17 cellular contexts compared by ENCODE assay signal in the genomic region with DNA sequence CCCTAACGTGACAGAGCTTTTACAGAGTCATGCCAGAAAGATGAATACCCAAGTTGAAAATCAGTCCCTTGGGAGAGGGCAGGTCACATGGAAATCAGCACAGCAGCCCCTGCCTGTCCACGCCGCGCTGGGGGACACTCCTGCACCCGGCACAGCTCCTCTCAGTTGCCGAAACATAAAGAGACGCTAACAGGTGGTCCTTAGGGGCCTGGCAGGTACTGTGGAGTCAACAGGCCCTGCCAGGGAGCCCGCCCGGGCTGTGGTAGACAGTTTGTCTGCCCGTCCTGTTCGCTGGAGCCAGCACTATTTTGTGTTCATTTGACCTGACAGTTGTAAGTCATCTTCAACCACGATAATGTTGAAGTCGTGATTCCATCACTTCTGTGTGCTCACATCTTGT.
"Had no signal": no experiment of that assay in that cellular context is flagged by ENCODE, and none has a peak within 500 bp of the region (broad histone marks: within the 10 kb centered on the region; RNA-seq: fewer than 3 reads in every experiment).

No MANE protein-coding gene starts in this region.

- ATAC-seq: activated CD8-positive, alpha-beta T cell treated with anti-CD3 and anti-CD28 coated beads for 36 hours; foreskin keratinocyte; stimulated activated naive B cell treated with anti-CD40 and anti-IgM and Interleukin-4, amounts not matched to agents 10 μg/mL and 1 μg/mL and 100 μg/mL, for 72 hours; T-cell had no signal

- H3K4me1 Mint-ChIP-seq: neural crest cell; stimulated activated naive B cell treated with anti-CD40 and anti-IgM and Interleukin-4, amounts not matched to agents 10 μg/mL and 1 μg/mL and 100 μg/mL, for 72 hours; T-cell had no signal

- H3K4me3 Mint-ChIP-seq: activated CD4-positive, alpha-beta T cell treated with anti-CD3 and anti-CD28 coated beads, Interleukin-2, amount 10 ng/mL, durations not matched to agents 24 days and 14 days; activated CD8-positive, alpha-beta T cell treated with anti-CD3 and anti-CD28 coated beads for 36 hours; activated naive CD8-positive, alpha-beta T cell treated with anti-CD3 and anti-CD28 coated beads, Interleukin-2, amount 10 ng/mL, durations not matched to agents 7 days and 5 days; neural crest cell; stimulated activated naive B cell treated with anti-CD40 and anti-IgM and Interleukin-4, amounts not matched to agents 10 μg/mL and 1 μg/mL and 100 μg/mL, for 72 hours; T-cell had no signal

- H3K27me3 Mint-ChIP-seq: activated CD4-positive, alpha-beta T cell treated with anti-CD3 and anti-CD28 coated beads, Interleukin-2, amount 10 ng/mL, durations not matched to agents 24 days and 14 days; activated CD8-positive, alpha-beta T cell treated with anti-CD3 and anti-CD28 coated beads for 36 hours; activated naive CD8-positive, alpha-beta T cell treated with anti-CD3 and anti-CD28 coated beads, Interleukin-2, amount 10 ng/mL, durations not matched to agents 7 days and 5 days; stimulated activated naive B cell treated with anti-CD40 and anti-IgM and Interleukin-4, amounts not matched to agents 10 μg/mL and 1 μg/mL and 100 μg/mL, for 72 hours; T-cell had no signal

- H3K27ac ChIP-seq: foreskin keratinocyte, ovary, sigmoid colon, thoracic aorta had no signal

- H3K4me1 ChIP-seq: foreskin keratinocyte, sigmoid colon had no signal

- H3K4me3 ChIP-seq: ovary, sigmoid colon, SK-N-MC, thoracic aorta had no signal

- H3K27me3 ChIP-seq: foreskin keratinocyte, ovary, sigmoid colon had no signal

- H3K27ac Mint-ChIP-seq: activated CD4-positive, alpha-beta T cell treated with anti-CD3 and anti-CD28 coated beads, Interleukin-2, amount 10 ng/mL, durations not matched to agents 24 days and 14 days; activated CD8-positive, alpha-beta T cell treated with anti-CD3 and anti-CD28 coated beads for 36 hours; stimulated activated naive B cell treated with anti-CD40 and anti-IgM and Interleukin-4, amounts not matched to agents 10 μg/mL and 1 μg/mL and 100 μg/mL, for 72 hours; T-cell had no signal

- H3K9me3 ChIP-seq: ovary, sigmoid colon, thoracic aorta had no signal

- H3K9me3 Mint-ChIP-seq: activated CD4-positive, alpha-beta T cell treated with anti-CD3 and anti-CD28 coated beads, Interleukin-2, amount 10 ng/mL, durations not matched to agents 24 days and 14 days; activated CD8-positive, alpha-beta T cell treated with anti-CD3 and anti-CD28 coated beads for 36 hours; activated naive CD8-positive, alpha-beta T cell treated with anti-CD3 and anti-CD28 coated beads, Interleukin-2, amount 10 ng/mL, durations not matched to agents 7 days and 5 days; neural crest cell; stimulated activated naive B cell treated with anti-CD40 and anti-IgM and Interleukin-4, amounts not matched to agents 10 μg/mL and 1 μg/mL and 100 μg/mL, for 72 hours; T-cell had no signal

- H3K36me3 ChIP-seq: ovary had no signal

- DNase-seq: activated CD4-positive, alpha-beta T cell treated with anti-CD3 and anti-CD28 coated beads, Interleukin-2, amount 10 ng/mL, durations not matched to agents 24 days and 14 days; activated CD8-positive, alpha-beta T cell treated with anti-CD3 and anti-CD28 coated beads for 36 hours; activated naive CD8-positive, alpha-beta T cell treated with anti-CD3 and anti-CD28 coated beads, Interleukin-2, amount 10 ng/mL, durations not matched to agents 7 days and 5 days; amygdala; foreskin keratinocyte; glutamatergic neuron; hippocampal formation; midbrain; ovary; sigmoid colon; stimulated activated CD4-positive, alpha-beta T cell treated with anti-CD3 and anti-CD28 coated beads, Interleukin-4, amount 100 ng/mL, for 4 hours; stimulated activated naive B cell treated with anti-CD40 and anti-IgM and Interleukin-4, amounts not matched to agents 10 μg/mL and 1 μg/mL and 100 μg/mL, for 72 hours; T-cell; T-helper 9 cell had no signal
